In genomic region chr16:5071681-5072333, GRCh38 we compare ENCODE assay signal across 9 cellular contexts. TPM values are rescaled to one million over a fixed set of nuclear protein-coding genes. Genes with fewer than 3 reads are reported as not detected.
DNase-seq lines count a peak whose midpoint lies in the region; ATAC-seq, FAIRE-seq and TF ChIP-seq lines count a peak whose summit lies in the region.
"Had no signal": no experiment of that assay in that cellular context is flagged by ENCODE, and none has a peak within 500 bp of the region (broad histone marks: within the 10 kb centered on the region; RNA-seq: fewer than 3 reads in every experiment).

TSS of gene ALG1 (plus strand) at chr16:5071843. CDS start at chr16:5071850, 7 bp downstream.

- intact Hi-C loops in dendritic cell treated with granulocyte-macrophage colony-stimulating factor and Interleukin-4, amounts not matched to agents 40 ng/mL and 50 ng/mL, for 4 days (cut with micrococcal nuclease): loop anchor here (10.0 kb wide), 1 partner anchor 227 kb away; the partner anchor contains the start of genes GLYR1 and UBN1
- intact Hi-C loops in HepG2 (cut with micrococcal nuclease; ENCODE audit: unreplicated experiment): loop anchor here (5.0 kb wide), 2 partner anchors 35 to 115 kb away; partner anchors contain the start of gene SEC14L5

- DNase-seq in BE2C (peak; percentile 91), NCI-H526 treated with DMSO at 0.1 percent for 48 hours (lab: John Stamatoyannopoulos, UW) (peak; percentile 52), HepG2 (ENCODE audit: low spot score) (peak; percentile 83)
- DNase-seq in activated CD4-positive, alpha-beta T cell treated with anti-CD3 and anti-CD28 coated beads, Interleukin-2, amount 50 U/mL, for 1 hour: peak; percentile 88
- peak; percentile 90 for DNase-seq in stimulated activated CD4-positive, alpha-beta T cell treated with anti-CD3 and anti-CD28 coated beads, Interleukin-4, amount 100 ng/mL, for 1 hour

- H3K36me3 ChIP-seq in BE2C (peaks cover 20% of the 10 kb centered on the region; the same call in 1 of the 2 replicates), HepG2 (replicated peaks in 1 of 2; ENCODE audit: control insufficient read depth in 1 of 2, insufficient read depth in 2 of 2, low read length in 2 of 2) (peaks cover 17 to 32% of the 10 kb centered on the region in 2 experiments)

- no peaks in the 10 kb centered on the region for H3K4me1 ChIP-seq in BE2C
- peaks cover 23% of the 10 kb centered on the region for H3K4me1 ChIP-seq in HepG2 (ENCODE audit: insufficient read depth, low read length)

- no peaks in the 10 kb centered on the region for H3K9me3 ChIP-seq in BE2C
- no peaks in the 10 kb centered on the region for H3K9me3 ChIP-seq in HepG2 (ENCODE audit: low read length)

- H3K27ac ChIP-seq in HepG2 (ENCODE audit: extremely low read length, insufficient read depth, low read length): peak within 1 kb of the TSS; percentile 70

- peak; percentile 98 for TF ChIP-seq POLR2A in GM19193 (IDR thresholded peaks at IDR 0.05; ENCODE audit: extremely low read depth, insufficient read depth, insufficient read length)
- TF ChIP-seq POLR2A in HepG2 (IDR thresholded peaks at IDR 0.05; ENCODE audit: insufficient read depth in 1 of 2, low read depth in 2 of 2, low read length in 2 of 2): peak; percentile 97 to 100

- H3K4me3 ChIP-seq in BE2C (ENCODE audit: low read depth, low read length) (peak within 1 kb of the TSS; percentile 81), HepG2 (replicated peaks in 1 of 3; ENCODE audit: insufficient read depth in 1 of 3, low read depth in 2 of 3, low read length in 3 of 3) (peak within 1 kb of the TSS; percentile 79 to 89 (median 82))

- H3K4me2 ChIP-seq in HepG2 (ENCODE audit: low read depth, low read length): peak within 1 kb of the TSS; percentile 95

- H3K9ac ChIP-seq in HepG2 (ENCODE audit: insufficient read depth, low read depth, low read length): peak within 1 kb of the TSS; percentile 85

- no peaks in the 10 kb centered on the region for H3K9me3 Mint-ChIP-seq in dendritic cell treated with granulocyte-macrophage colony-stimulating factor and Interleukin-4, amounts not matched to agents 40 ng/mL and 50 ng/mL, for 4 days

- no peaks in the 10 kb centered on the region for H4K20me1 ChIP-seq in HepG2 (ENCODE audit: insufficient read depth, low read length)

- peaks cover 26% of the 10 kb centered on the region for H3K79me2 ChIP-seq in HepG2 (ENCODE audit: insufficient read depth, low read length)

- H2AFZ ChIP-seq in HepG2 (ENCODE audit: low read length): peak within 1 kb of the TSS; percentile 73

- CTCF ChIA-PET in HepG2 (lab: Yijun Ruan, JAX; ENCODE audit: low intra/inter-chr PET ratio, low total read pairs): no interaction called here

- peak within 1 kb of the TSS; percentile 90 for H3K4me3 Mint-ChIP-seq in dendritic cell treated with granulocyte-macrophage colony-stimulating factor and Interleukin-4, amounts not matched to agents 40 ng/mL and 50 ng/mL, for 4 days

- ATAC-seq in HG03432 (IDR thresholded peaks at IDR 0.05; ENCODE audit: unreplicated experiment) (peak; percentile 93), HepG2 (peak; percentile 90)

- peaks cover 39% of the 10 kb centered on the region for H3K36me3 Mint-ChIP-seq in dendritic cell treated with granulocyte-macrophage colony-stimulating factor and Interleukin-4, amounts not matched to agents 40 ng/mL and 50 ng/mL, for 4 days (ENCODE audit: low read depth)

- TF ChIP-seq EP300 in HepG2 (IDR thresholded peaks at IDR 0.05; ENCODE audit: low read depth in 2 of 2, low read length in 2 of 2) (peak in 1 of 2 experiments; percentile 16; a peak in 1 of 4 replicates), HepG2 (CRISPR knock-in tag; IDR thresholded peaks at IDR 0.05; ENCODE audit: borderline replicate concordance) (peak; percentile 78)

- H3K27me3 ChIP-seq in BE2C: peaks cover 8% of the 10 kb centered on the region; the same call in 1 of the 2 replicates
- no peaks in the 10 kb centered on the region; a peak in 1 of 5 replicates for H3K27me3 ChIP-seq in HepG2 (ENCODE audit: control insufficient read depth in 1 of 2, insufficient read depth in 2 of 2, low read length in 2 of 2)

- BruUV-seq in HepG2 (replicated peaks; lab: Mats Ljungman, UMichigan): TSS peak; percentile 68

- TF ChIP-seq CTCF in BE2C (IDR thresholded peaks at IDR 0.05; ENCODE audit: low read depth, low read length) (no peak), HepG2 (CRISPR knock-in tag; IDR thresholded peaks at IDR 0.05) (peak; percentile 46)

- POLR2A ChIA-PET in HepG2 (lab: Yijun Ruan, JAX): interaction anchor here (0.8 to 2.2 kb wide), 13 partner anchors 13 to 165 kb away, joined by 3 to 15 read pairs (median 4); partner anchors contain the start of genes NAGPA and SEC14L5

- peaks cover 24% of the 10 kb centered on the region for H3K4me1 Mint-ChIP-seq in dendritic cell treated with granulocyte-macrophage colony-stimulating factor and Interleukin-4, amounts not matched to agents 40 ng/mL and 50 ng/mL, for 4 days (ENCODE audit: low read depth)

- under 1% methylated on average over 34 of the region's 53 CpGs for WGBS in HepG2 (ENCODE audit: low lambda C conversion rate)

- peak; percentile 42 for FAIRE-seq in HepG2 (lab: Jason Lieb, UNC)
- FAIRE-seq: islet of Langerhans had no signal

- peak; percentile 80 for TF ChIP-seq RAD21 in HepG2 (CRISPR knock-in tag; IDR thresholded peaks at IDR 0.05)

- peak within 1 kb of the TSS; percentile 92 for H3K27ac Mint-ChIP-seq in dendritic cell treated with granulocyte-macrophage colony-stimulating factor and Interleukin-4, amounts not matched to agents 40 ng/mL and 50 ng/mL, for 4 days

- in situ Hi-C loops in HepG2 (cut with HindIII; ENCODE audit: extremely low pct_ligation_motif_present, low pct_unique_long_range_greater_than_20kb): no loop called here

- peaks cover 5% of the 10 kb centered on the region for H3K27me3 Mint-ChIP-seq in dendritic cell treated with granulocyte-macrophage colony-stimulating factor and Interleukin-4, amounts not matched to agents 40 ng/mL and 50 ng/mL, for 4 days

TF ChIP-seq in HepG2, 621 proteins besides CTCF, POLR2A, EP300 and RAD21 (continues in another document):
- TF ChIP-seq HNF4G (IDR thresholded peaks at IDR 0.05; ENCODE audit: borderline replicate concordance, low read depth, low read length): no peak
- TF ChIP-seq HNF4G (CRISPR knock-in tag; IDR thresholded peaks at IDR 0.05; ENCODE audit: borderline replicate concordance, low read depth): peak; percentile 64; the same call in 1 of the 2 replicates
- TF ChIP-seq ZGPAT (CRISPR knock-in tag; IDR thresholded peaks at IDR 0.05): peak; percentile 97
- TF ChIP-seq ESRRA (CRISPR knock-in tag; IDR thresholded peaks at IDR 0.05; ENCODE audit: low read depth): peak; percentile 65
- TF ChIP-seq KDM4B (CRISPR knock-in tag; IDR thresholded peaks at IDR 0.05): peak; percentile 87
- TF ChIP-seq ZNF496 (CRISPR knock-in tag; IDR thresholded peaks at IDR 0.05; ENCODE audit: insufficient replicate concordance): no peak
- peak; percentile 78 for TF ChIP-seq THRA (CRISPR knock-in tag; IDR thresholded peaks at IDR 0.05; ENCODE audit: borderline replicate concordance)
- peak; percentile 86 for TF ChIP-seq FOXO1 (CRISPR knock-in tag; IDR thresholded peaks at IDR 0.05)

RNA-seq across cellular contexts. Expression of gene ALG1, which starts in this region (rescaled TPM):
- polyA plus RNA-seq in BE2C (2012; ENCODE audit: insufficient read depth, insufficient read length, low read depth): 22.8 TPM
- 39.6 and 75.6 TPM in 2 replicates for total RNA-seq in HepG2 (2016; rRNA removed; fragmentation: Illumina TruSeq; extraction: Trizol)
- total RNA-seq in HepG2 (2016; cell fraction: cytosol; rRNA removed; fragmentation: Illumina TruSeq; extraction: Trizol; ENCODE audit: low read depth): 7.6 and 8.9 TPM in 2 replicates
- 38.5 and 76.0 TPM in 2 replicates for total RNA-seq in HepG2 (2016; cell fraction: insoluble cytoplasmic fraction; rRNA removed; fragmentation: Illumina TruSeq; extraction: Trizol)
- total RNA-seq in HepG2 (2016; cell fraction: membrane; rRNA removed; fragmentation: Illumina TruSeq; extraction: Trizol): 14.3 and 16.3 TPM in 2 replicates
- total RNA-seq in HepG2 (2016; cell fraction: nucleus; rRNA removed; fragmentation: Illumina TruSeq; extraction: Trizol): 78.0 and 84.8 TPM in 2 replicates
- polyA plus RNA-seq in HepG2 (2011; rRNA removed): 43.3 and 51.5 TPM in 2 replicates
- 46.0 and 52.0 TPM in 2 replicates for polyA plus RNA-seq in HepG2 (2011; cell fraction: cytosol; rRNA removed)
- polyA plus RNA-seq in HepG2 (2011; cell fraction: nucleus; rRNA removed): 37.8 and 40.2 TPM in 2 replicates
- 25.7 and 31.5 TPM in 2 replicates for polyA plus RNA-seq in HepG2 (2012)
- polyA plus RNA-seq in HepG2 (2016; cell fraction: cytosol; fragmentation: Illumina TruSeq; extraction: Trizol; ENCODE audit: low read depth): 6.3 and 6.5 TPM in 2 replicates
- polyA plus RNA-seq in HepG2 (2016; cell fraction: insoluble cytoplasmic fraction; fragmentation: Illumina TruSeq; extraction: Trizol; ENCODE audit: low read depth): 36.3 and 37.9 TPM in 2 replicates
- 10.1 and 11.8 TPM in 2 replicates for polyA plus RNA-seq in HepG2 (2016; cell fraction: membrane; fragmentation: Illumina TruSeq; extraction: Trizol; ENCODE audit: low read depth)
- polyA plus RNA-seq in HepG2 (2016; cell fraction: nucleus; fragmentation: Illumina TruSeq; extraction: Trizol; ENCODE audit: insufficient read depth, low read depth): 104 and 109 TPM in 2 replicates
- polyA minus RNA-seq in HepG2 (2011; rRNA and poly(A)+ RNA removed; ENCODE audit: low replicate concordance): 135 and 161 TPM in 2 replicates
- 28.6 and 36.3 TPM in 2 replicates for polyA minus RNA-seq in HepG2 (2011; cell fraction: cytosol; rRNA and poly(A)+ RNA removed)
- polyA minus RNA-seq in HepG2 (2011; cell fraction: nucleus; rRNA and poly(A)+ RNA removed): 50.0 and 65.8 TPM in 2 replicates

Comparison
In these comparisons a context has a peak if more than half of its experiments do, and no peak if none do; other contexts are left out.
1. Peak in every context shown above with its lines: DNase-seq, ATAC-seq, H3K4me3 ChIP-seq and H3K27ac ChIP-seq.